In the genomic region with DNA sequence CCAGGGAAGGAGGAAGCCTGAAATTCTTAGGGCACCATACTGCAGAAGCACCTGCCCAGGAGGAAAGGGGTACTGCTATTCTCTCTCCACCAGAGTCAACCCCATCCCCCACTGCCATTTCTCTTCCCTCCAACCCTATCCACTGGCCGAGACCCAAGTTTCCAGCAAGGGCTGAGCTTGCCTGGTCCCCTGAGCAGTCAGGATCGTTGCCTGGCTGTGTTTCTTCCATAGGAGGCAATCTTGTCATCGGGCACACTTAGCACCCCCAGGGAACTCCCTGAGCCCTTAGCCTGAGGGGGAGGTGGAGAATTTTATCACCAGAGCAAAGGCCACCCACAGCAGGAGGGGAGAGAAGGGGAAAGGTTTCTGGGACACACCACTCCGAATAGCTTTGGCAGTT, we compare ENCODE assay signal across 1 cellular context.
TF ChIP-seq lines count a peak whose summit lies in the region.

No MANE protein-coding gene starts in this region.

TF ChIP-seq in SK-N-SH treated with all-trans-retinoic acid at 6 μM for 48 hours, 23 proteins besides CTCF, POLR2A, EP300 and RAD21 (continued from another document):
- no peak for TF ChIP-seq PATZ1 (CRISPR knock-in tag; IDR thresholded peaks at IDR 0.05; ENCODE audit: borderline replicate concordance)
